In genomic region chr18:79068299-79068945, GRCh38 we compare ENCODE assay signal across 8 cellular contexts. TPM values are rescaled to one million over a fixed set of nuclear protein-coding genes. Genes with fewer than 3 reads are reported as not detected.
DNase-seq lines count a peak whose midpoint lies in the region; ATAC-seq and TF ChIP-seq lines count a peak whose summit lies in the region.

No MANE protein-coding gene starts in this region.

- H3K9ac ChIP-seq in PC-3 (ENCODE audit: low read length): no peak overlapping the region

- peak overlapping the region; percentile 72 for H2AFZ ChIP-seq in PC-3 (ENCODE audit: low read length)

- peak overlapping the region; percentile 74 for H3K27ac Mint-ChIP-seq in HFFc6
- peak overlapping the region; percentile 82 for H3K27ac Mint-ChIP-seq in dendritic cell treated with granulocyte-macrophage colony-stimulating factor and Interleukin-4, amounts not matched to agents 40 ng/mL and 50 ng/mL, for 4 days

- POLR2A ChIA-PET in PC-3 (lab: Charles Lee; ENCODE audit: unreplicated experiment): no interaction called here

- no peaks in the 10 kb centered on the region for H3K9me2 ChIP-seq in PC-3 (replicated peaks; ENCODE audit: low read length)

- peaks cover 27% of the 10 kb centered on the region for H3K9me3 Mint-ChIP-seq in HFFc6
- peaks cover 34% of the 10 kb centered on the region for H3K9me3 Mint-ChIP-seq in dendritic cell treated with granulocyte-macrophage colony-stimulating factor and Interleukin-4, amounts not matched to agents 40 ng/mL and 50 ng/mL, for 4 days

- intact Hi-C loops in PC-3 (cut with micrococcal nuclease): no loop called here
- intact Hi-C loops in dendritic cell treated with granulocyte-macrophage colony-stimulating factor and Interleukin-4, amounts not matched to agents 40 ng/mL and 50 ng/mL, for 4 days (cut with micrococcal nuclease): loop anchor here (10.0 kb wide), 1 partner anchor 146 kb away; no protein-coding TSS in a partner anchor
- intact Hi-C loops in upper lobe of right lung (cut with DNase I): no loop called here

- H3K27ac ChIP-seq in PC-3 (ENCODE audit: low read length) (no peak overlapping the region), muscle layer of duodenum (ENCODE audit: low read length) (peak overlapping the region; percentile 92), upper lobe of right lung (peak overlapping the region; percentile 95)

- no peak for ATAC-seq in PC-3
- no peak for ATAC-seq in upper lobe of right lung

- H4K20me1 ChIP-seq in PC-3 (ENCODE audit: low read length): no peaks in the 10 kb centered on the region

- DNase-seq in G401 (ENCODE audit: low spot score) (peak; percentile 44), HFFc6 (no peak), PC-3 (no peak), upper lobe of right lung (no peak), AG08396 (ENCODE audit: low spot score) (no peak), SW 1271 (lab: John Stamatoyannopoulos, UW) (no peak)

- no peaks in the 10 kb centered on the region for H3K36me3 ChIP-seq in PC-3 (ENCODE audit: low read depth, low read length)
- H3K36me3 ChIP-seq in muscle layer of duodenum (ENCODE audit: control insufficient read depth in 1 of 2, insufficient read depth in 2 of 2, low read length in 2 of 2): no peaks in the 10 kb centered on the region
- H3K36me3 ChIP-seq in upper lobe of right lung: no peaks in the 10 kb centered on the region

- H3K27me3 Mint-ChIP-seq in HFFc6 (ENCODE audit: insufficient read depth): peaks cover 3% of the 10 kb centered on the region
- H3K27me3 Mint-ChIP-seq in dendritic cell treated with granulocyte-macrophage colony-stimulating factor and Interleukin-4, amounts not matched to agents 40 ng/mL and 50 ng/mL, for 4 days: peaks cover 23% of the 10 kb centered on the region

- H3K4me2 ChIP-seq in PC-3 (ENCODE audit: low read length): peak overlapping the region; percentile 46; the same call in 1 of the 2 replicates

- peaks cover 26% of the 10 kb centered on the region for H3K79me2 ChIP-seq in PC-3 (ENCODE audit: low read length)

- no peaks in the 10 kb centered on the region for H3K9me3 ChIP-seq in PC-3 (ENCODE audit: low read length)
- no peaks in the 10 kb centered on the region for H3K9me3 ChIP-seq in muscle layer of duodenum (ENCODE audit: control insufficient read depth in 1 of 2, low read length in 2 of 2)
- no peaks in the 10 kb centered on the region for H3K9me3 ChIP-seq in upper lobe of right lung

- peak overlapping the region; percentile 62 for H3K4me3 Mint-ChIP-seq in HFFc6
- peak overlapping the region; percentile 67 for H3K4me3 Mint-ChIP-seq in dendritic cell treated with granulocyte-macrophage colony-stimulating factor and Interleukin-4, amounts not matched to agents 40 ng/mL and 50 ng/mL, for 4 days

- peaks cover 9% of the 10 kb centered on the region; the same call in 1 of the 2 replicates for H3K36me3 Mint-ChIP-seq in HFFc6 (ENCODE audit: low read depth)
- peaks cover 10% of the 10 kb centered on the region for H3K36me3 Mint-ChIP-seq in dendritic cell treated with granulocyte-macrophage colony-stimulating factor and Interleukin-4, amounts not matched to agents 40 ng/mL and 50 ng/mL, for 4 days (ENCODE audit: low read depth)

- H3K4me3 ChIP-seq in PC-3 (ENCODE audit: low read length) (peak overlapping the region; percentile 87; the same call in 1 of the 2 replicates), muscle layer of duodenum (ENCODE audit: low read depth in 1 of 2, low read length in 2 of 2) (peak overlapping the region; percentile 64 to 86), upper lobe of right lung (peak overlapping the region; percentile 98)

- CTCF ChIA-PET in PC-3 (lab: Charles Lee): no interaction called here

- TF ChIP-seq CTCF in HFFc6 (IDR thresholded peaks at IDR 0.05) (no peak), PC-3 (conservative IDR thresholded peaks at IDR 0.05; ENCODE audit: low read depth, low read length) (no peak), upper lobe of right lung (IDR thresholded peaks at IDR 0.05) (no peak)

- no peaks in the 10 kb centered on the region for H3K27me3 ChIP-seq in PC-3 (ENCODE audit: low read length)
- no peaks in the 10 kb centered on the region for H3K27me3 ChIP-seq in muscle layer of duodenum (ENCODE audit: low read depth, low read length)
- H3K27me3 ChIP-seq in upper lobe of right lung: no peaks in the 10 kb centered on the region

- in situ Hi-C loops in G401 (cut with HindIII; ENCODE audit: low sequenced_read_pairs): no loop called here

- BruUV-seq in PC-3 (replicated peaks; lab: Mats Ljungman, UMichigan): TSS peak; percentile 40

- no peaks in the 10 kb centered on the region for H3F3A ChIP-seq in PC-3 (ENCODE audit: low read length, unreplicated experiment)

- peaks cover 10% of the 10 kb centered on the region for H3K4me1 Mint-ChIP-seq in HFFc6 (ENCODE audit: low read depth)
- peaks cover 22% of the 10 kb centered on the region for H3K4me1 Mint-ChIP-seq in dendritic cell treated with granulocyte-macrophage colony-stimulating factor and Interleukin-4, amounts not matched to agents 40 ng/mL and 50 ng/mL, for 4 days (ENCODE audit: low read depth)

- peaks cover 10% of the 10 kb centered on the region for H3K4me1 ChIP-seq in PC-3 (ENCODE audit: insufficient read depth, low read length)
- H3K4me1 ChIP-seq in muscle layer of duodenum (ENCODE audit: control insufficient read depth in 1 of 2, insufficient read depth in 2 of 2, low read length in 2 of 2): peaks cover 6 to 15% of the 10 kb centered on the region in 2 donors
- peaks cover 17% of the 10 kb centered on the region for H3K4me1 ChIP-seq in upper lobe of right lung

RNA-seq across cellular contexts. Expression of gene ATP9B, which starts 0.8 kb away (rescaled TPM):
- total RNA-seq in G401 (2014; rRNA removed; shearing (Covaris generic)): 16.3 and 24.4 TPM in 2 replicates
- total RNA-seq in HFFc6 (2021; fragmentation: NEBNext Ultra II Directional; extraction: Animal tissue kit (Norgen Biotek cat#: 25700)): 10 to 100 TPM in 5 of 6 experiments, 1 to 10 TPM in 1; 9.0 to 11.2 (median 10.5) TPM
- total RNA-seq in PC-3 (2014; rRNA removed) (15.6 and 16.0 TPM in 2 replicates), upper lobe of right lung (43.9 TPM)
